ENCODE assay signal across 8 cellular contexts in the genomic region with DNA sequence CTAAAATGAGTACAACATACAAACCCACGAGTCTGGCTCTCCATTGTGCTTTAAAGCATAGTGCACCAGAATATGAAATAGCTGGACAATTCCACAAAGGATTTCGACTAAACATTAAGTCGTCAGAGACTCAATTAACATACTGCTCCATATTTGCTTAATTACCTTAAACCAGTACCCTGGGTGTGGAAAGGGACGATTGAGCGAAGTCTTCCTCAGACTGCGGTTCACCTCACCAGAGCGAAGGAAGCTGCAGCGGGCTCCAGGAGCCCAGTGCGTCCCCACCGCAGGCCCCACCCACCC. TPM values are rescaled to one million over a fixed set of nuclear protein-coding genes. Genes with fewer than 3 reads are reported as not detected.
A peak's percentile ranks its signal among the peaks of the same experiment; 100 is the strongest.
DNase-seq lines count a peak whose midpoint lies in the region; ATAC-seq lines count a peak whose summit lies in the region.

No MANE protein-coding gene starts in this region.

- peak; percentile 86 for DNase-seq in activated CD8-positive, alpha-beta memory T cell treated with anti-CD3 and anti-CD28 coated beads, Interleukin-2, amount 10 ng/mL, durations not matched to agents 7 days and 5 days
- no peak for DNase-seq in activated CD8-positive, alpha-beta memory T cell treated with anti-CD3 and anti-CD28 coated beads, Interleukin-2, amount 50 U/mL, for 4 hours
- DNase-seq in MG63 (no peak), neuronal stem cell (ENCODE audit: low spot score) (no peak), NCI-H226 (no peak)

- peaks cover 64% of the 10 kb centered on the region for H3K27me3 Mint-ChIP-seq in activated CD8-positive, alpha-beta memory T cell treated with anti-CD3 and anti-CD28 coated beads, Interleukin-2, amount 10 ng/mL, durations not matched to agents 7 days and 5 days

- H3K36me3 ChIP-seq in MG63, result no peaks in the 10 kb centered on the region
- H3K36me3 ChIP-seq in duodenal mucosa (ENCODE audit: control insufficient read depth in 1 of 2, insufficient read depth in 2 of 2, low read length in 2 of 2), result no peaks in the 10 kb centered on the region
- H3K36me3 ChIP-seq in neuronal stem cell (replicated peaks in 1 of 2; ENCODE audit: control insufficient read depth in 2 of 2, insufficient read depth in 2 of 2, low read length in 2 of 2), result peaks cover 0 to 2% of the 10 kb centered on the region in 2 donors

- H3K27ac Mint-ChIP-seq in activated CD8-positive, alpha-beta memory T cell treated with anti-CD3 and anti-CD28 coated beads, Interleukin-2, amount 10 ng/mL, durations not matched to agents 7 days and 5 days, result no peak overlapping the region

- no peak overlapping the region for H4K8ac ChIP-seq in neuronal stem cell (ENCODE audit: low read depth, low read length)

- H2BK5ac ChIP-seq in neuronal stem cell (ENCODE audit: low read length), result no peak overlapping the region

- H3K4me3 ChIP-seq in MG63 (peak overlapping the region; percentile 57), duodenal mucosa (ENCODE audit: low read depth in 1 of 2, low read length in 2 of 2) (peak overlapping the region; percentile 66 to 81), neuronal stem cell (ENCODE audit: low read length in 2 of 2) (peak overlapping the region; percentile 71 to 92)

- ATAC-seq in activated CD8-positive, alpha-beta memory T cell treated with anti-CD3 and anti-CD28 coated beads, Interleukin-2, amount 10 ng/mL, durations not matched to agents 7 days and 5 days, result no peak
- ATAC-seq in HG03378 (IDR thresholded peaks at IDR 0.05; ENCODE audit: unreplicated experiment), result no peak
- no peak for ATAC-seq in GM18909 (IDR thresholded peaks at IDR 0.05; ENCODE audit: poor library complexity, unreplicated experiment)

- no CpG with 5 or more reads among the region's 10 CpGs for WGBS in neuronal stem cell (ENCODE audit: extremely low coverage in 2 of 2, insufficient read length in 2 of 2, insufficient replicate concordance in 1 of 2), 2 donors

- H3K4me3 Mint-ChIP-seq in activated CD8-positive, alpha-beta memory T cell treated with anti-CD3 and anti-CD28 coated beads, Interleukin-2, amount 10 ng/mL, durations not matched to agents 7 days and 5 days, result peak overlapping the region; percentile 79

- H3K23ac ChIP-seq in neuronal stem cell (ENCODE audit: low read depth, low read length, poor library complexity), result peak overlapping the region; percentile 92

- peak overlapping the region; percentile 84 for H2AFZ ChIP-seq in neuronal stem cell (ENCODE audit: low read length)

- H3K9me3 ChIP-seq in MG63 (peaks cover 8% of the 10 kb centered on the region), duodenal mucosa (ENCODE audit: control insufficient read depth in 1 of 2, low read length in 2 of 2) (no peaks in the 10 kb centered on the region), neuronal stem cell (replicated peaks in 1 of 2; ENCODE audit: control insufficient read depth in 2 of 2, insufficient read depth in 1 of 2, low read depth in 1 of 2, low read length in 2 of 2) (no peaks in the 10 kb centered on the region)

- no peak overlapping the region for H3K4ac ChIP-seq in neuronal stem cell (ENCODE audit: low read length)

- no peaks in the 10 kb centered on the region for H3K9me3 Mint-ChIP-seq in activated CD8-positive, alpha-beta memory T cell treated with anti-CD3 and anti-CD28 coated beads, Interleukin-2, amount 10 ng/mL, durations not matched to agents 7 days and 5 days (ENCODE audit: low read depth)

- H2BK15ac ChIP-seq in neuronal stem cell (ENCODE audit: low read length), result no peak overlapping the region

- no peak overlapping the region for H2AK5ac ChIP-seq in neuronal stem cell (ENCODE audit: low read depth, low read length)

- H3K18ac ChIP-seq in neuronal stem cell (ENCODE audit: low read length), result no peak overlapping the region

- H3K36me3 Mint-ChIP-seq in activated CD8-positive, alpha-beta memory T cell treated with anti-CD3 and anti-CD28 coated beads, Interleukin-2, amount 10 ng/mL, durations not matched to agents 7 days and 5 days, result no peaks in the 10 kb centered on the region

- peaks cover 8% of the 10 kb centered on the region in 2 donors for H3K4me1 ChIP-seq in duodenal mucosa (ENCODE audit: control insufficient read depth in 1 of 2, insufficient read depth in 2 of 2, low read length in 2 of 2)
- H3K4me1 ChIP-seq in neuronal stem cell (ENCODE audit: control insufficient read depth in 2 of 2, insufficient read depth in 1 of 2, low read depth in 1 of 2, low read length in 2 of 2), result peaks cover 0 to 3% of the 10 kb centered on the region in 2 donors

- H3K79me1 ChIP-seq in neuronal stem cell (ENCODE audit: low read depth, low read length), result no peaks in the 10 kb centered on the region

- H2BK12ac ChIP-seq in neuronal stem cell (ENCODE audit: low read length), result no peak overlapping the region

- H3K27me3 ChIP-seq in MG63, result peaks cover 44% of the 10 kb centered on the region
- H3K27me3 ChIP-seq in duodenal mucosa (ENCODE audit: control insufficient read depth in 1 of 2, insufficient read depth in 2 of 2, low read length in 2 of 2), result peaks cover 8 to 15% of the 10 kb centered on the region in 2 donors
- H3K27me3 ChIP-seq in neuronal stem cell (ENCODE audit: control insufficient read depth in 3 of 3, insufficient read depth in 3 of 3, low read depth in 1 of 3, low read length in 3 of 3), result no peaks in the 10 kb centered on the region

- no peak overlapping the region for H2BK120ac ChIP-seq in neuronal stem cell (ENCODE audit: low read depth, low read length)

- CTCF ChIA-PET in activated CD8-positive, alpha-beta memory T cell treated with anti-CD3 and anti-CD28 coated beads, Interleukin-2, amount 10 ng/mL, durations not matched to agents 7 days and 5 days (lab: Charles Lee), result interaction anchor here (0.9 kb wide), 1 partner anchor 127 kb away, joined by 4 read pairs; the partner anchor contains the start of gene PLS1

- no peak overlapping the region for H3K9ac ChIP-seq in duodenal mucosa (ENCODE audit: low read depth in 1 of 2, low read length in 2 of 2)
- peak overlapping the region; percentile 9 for H3K9ac ChIP-seq in neuronal stem cell (ENCODE audit: low read depth, low read length, poor library complexity)

- no peak overlapping the region for H3K14ac ChIP-seq in neuronal stem cell (ENCODE audit: low read length)

- H3K4me2 ChIP-seq in neuronal stem cell (ENCODE audit: insufficient read depth, low read length, poor library complexity, severe bottlenecking), result peak overlapping the region; percentile 67

- H4K91ac ChIP-seq in neuronal stem cell (ENCODE audit: low read depth, low read length, poor library complexity), result no peak overlapping the region

- peaks cover 12% of the 10 kb centered on the region for H3K4me1 Mint-ChIP-seq in activated CD8-positive, alpha-beta memory T cell treated with anti-CD3 and anti-CD28 coated beads, Interleukin-2, amount 10 ng/mL, durations not matched to agents 7 days and 5 days

- H3K27ac ChIP-seq in duodenal mucosa (ENCODE audit: low read depth, low read length), result no peak overlapping the region
- no peak overlapping the region for H3K27ac ChIP-seq in neuronal stem cell (replicated peaks; ENCODE audit: low read length)

RNA-seq across cellular contexts. Expression of gene TRPC1, which starts 0.2 kb away (rescaled TPM):
- 1 to 10 TPM; 2.1 to 2.9 TPM for total RNA-seq in activated CD8-positive, alpha-beta memory T cell treated with anti-CD3 and anti-CD28 coated beads, Interleukin-2, amount 10 ng/mL, durations not matched to agents 7 days and 5 days
- total RNA-seq in MG63 (2014; rRNA removed; shearing (Covaris generic); ENCODE audit: low replicate concordance), result 2.3 and 2.6 TPM in 2 replicates
- polyA plus RNA-seq in neuronal stem cell (2013, experiment 1 of 2), result 15.7 TPM
- 14.7 TPM for polyA plus RNA-seq in neuronal stem cell (2013, experiment 2 of 2)
